In genomic region chr10:133394064-133394663, GRCh38 we compare ENCODE assay signal across 8 cellular contexts. TPM values are rescaled to one million over a fixed set of nuclear protein-coding genes. Genes with fewer than 3 reads are reported as not detected.
A peak's percentile ranks its signal among the peaks of the same experiment; 100 is the strongest.
DNase-seq lines count a peak whose midpoint lies in the region; ATAC-seq lines count a peak whose summit lies in the region.

MTG1 (plus strand) TSS chr10:133394157; CDS start chr10:133394221, 64 bp downstream.

- H3K4me3 ChIP-seq in esophagus (ENCODE audit: low read depth in 1 of 2, low read length in 2 of 2): peak within 1 kb of the TSS; percentile 80 to 89
- H3K4me3 ChIP-seq in mucosa of stomach (ENCODE audit: low read length): peak within 1 kb of the TSS; percentile 60

- DNase-seq in DMS 273 treated with DMSO at 0.1 percent for 48 hours (lab: John Stamatoyannopoulos, UW) (peak; percentile 62), HUDEP-2 (lab: John Stamatoyannopoulos, UW; ENCODE audit: unreplicated experiment in 76 of 76) (peak in 75 of 76 experiments; percentile 4 to 97 (median 90)), OCI-M1 (lab: John Stamatoyannopoulos, UW) (peak; percentile 99)
- peak; percentile 93 for DNase-seq in activated T-cell treated with anti-CD3 and anti-CD28 coated beads, Interleukin-2, amount 50 U/mL, for 4 hours
- peak; percentile 85 to 95 for DNase-seq in stimulated activated CD8-positive, alpha-beta memory T cell treated with anti-CD3 and anti-CD28 coated beads, Interleukin-7, amount 100 ng/mL, for 48 hours (ENCODE audit: extremely low read depth in 1 of 2, low read depth in 1 of 2)

- peak within 1 kb of the TSS; percentile 90 for H3K9ac ChIP-seq in mucosa of stomach (ENCODE audit: low read length)

- no peaks in the 10 kb centered on the region for H3K9me3 Mint-ChIP-seq in activated T-cell treated with anti-CD3 and anti-CD28 coated beads, Interleukin-2, amount 50 U/mL, for 4 hours

- H3K36me3 ChIP-seq in esophagus (ENCODE audit: control insufficient read depth in 2 of 2, insufficient read depth in 2 of 2, low read length in 1 of 2) (peaks cover 6 to 15% of the 10 kb centered on the region in 2 donors), mucosa of stomach (ENCODE audit: control insufficient read depth, insufficient read depth, low read length) (no peaks in the 10 kb centered on the region)

- no peaks in the 10 kb centered on the region for H3K27me3 Mint-ChIP-seq in activated T-cell treated with anti-CD3 and anti-CD28 coated beads, Interleukin-2, amount 50 U/mL, for 4 hours (ENCODE audit: low read depth)

- no peaks in the 10 kb centered on the region for H3K27me3 ChIP-seq in esophagus (ENCODE audit: control insufficient read depth in 1 of 2, insufficient read depth in 2 of 2, low read length in 2 of 2)
- no peaks in the 10 kb centered on the region for H3K27me3 ChIP-seq in mucosa of stomach (ENCODE audit: control insufficient read depth, insufficient read depth, low read length)

- H3K36me3 Mint-ChIP-seq in activated T-cell treated with anti-CD3 and anti-CD28 coated beads, Interleukin-2, amount 50 U/mL, for 4 hours (ENCODE audit: insufficient read depth): peaks cover 11% of the 10 kb centered on the region

- peak within 1 kb of the TSS; percentile 91 for H3K4me3 Mint-ChIP-seq in activated T-cell treated with anti-CD3 and anti-CD28 coated beads, Interleukin-2, amount 50 U/mL, for 4 hours

- H3K27ac ChIP-seq in esophagus (ENCODE audit: low read depth in 2 of 2, low read length in 1 of 2): peak within 1 kb of the TSS; percentile 79 to 95

- peaks cover 2 to 4% of the 10 kb centered on the region in 2 donors for H3K4me1 ChIP-seq in esophagus (ENCODE audit: control insufficient read depth in 2 of 2, insufficient read depth in 2 of 2, low read length in 1 of 2)
- peaks cover 6% of the 10 kb centered on the region for H3K4me1 ChIP-seq in mucosa of stomach (ENCODE audit: control insufficient read depth, insufficient read depth, low read length)

- H3K9me3 ChIP-seq in esophagus (ENCODE audit: control insufficient read depth in 2 of 2, insufficient read depth in 1 of 2, low read depth in 1 of 2, low read length in 1 of 2) (peaks cover 0 to 3% of the 10 kb centered on the region in 2 donors), mucosa of stomach (ENCODE audit: control insufficient read depth, low read length) (no peaks in the 10 kb centered on the region)

- ATAC-seq in GM21390 (IDR thresholded peaks at IDR 0.05; ENCODE audit: unreplicated experiment): peak; percentile 59
- peak; percentile 83 to 87 for ATAC-seq in activated T-cell treated with anti-CD3 and anti-CD28 coated beads, Interleukin-2, amount 50 U/mL, for 4 hours

- peaks cover 50% of the 10 kb centered on the region for H3K4me1 Mint-ChIP-seq in activated T-cell treated with anti-CD3 and anti-CD28 coated beads, Interleukin-2, amount 50 U/mL, for 4 hours (ENCODE audit: low read depth)

- 0 to 1% methylated on average over 46 to 69 of the region's 69 CpGs for WGBS in esophagus, 2 donors

RNA-seq across cellular contexts. Expression of gene MTG1, which starts in this region (rescaled TPM):
- total RNA-seq in activated T-cell treated with anti-CD3 and anti-CD28 coated beads, Interleukin-2, amount 50 U/mL, for 4 hours: 10 to 100 TPM; 60.3 to 68.1 (median 67.1) TPM
- 10 to 100 TPM; 36.7 to 44.4 TPM for polyA plus RNA-seq in esophagus

Comparison
In these comparisons a context has a peak if more than half of its experiments do, and no peak if none do; other contexts are left out.
1. Peak in every context shown above with its lines: DNase-seq, ATAC-seq, H3K4me3 ChIP-seq and H3K27ac ChIP-seq.